Comparison of ENCODE assay signal across 8 cellular contexts in the genomic region with DNA sequence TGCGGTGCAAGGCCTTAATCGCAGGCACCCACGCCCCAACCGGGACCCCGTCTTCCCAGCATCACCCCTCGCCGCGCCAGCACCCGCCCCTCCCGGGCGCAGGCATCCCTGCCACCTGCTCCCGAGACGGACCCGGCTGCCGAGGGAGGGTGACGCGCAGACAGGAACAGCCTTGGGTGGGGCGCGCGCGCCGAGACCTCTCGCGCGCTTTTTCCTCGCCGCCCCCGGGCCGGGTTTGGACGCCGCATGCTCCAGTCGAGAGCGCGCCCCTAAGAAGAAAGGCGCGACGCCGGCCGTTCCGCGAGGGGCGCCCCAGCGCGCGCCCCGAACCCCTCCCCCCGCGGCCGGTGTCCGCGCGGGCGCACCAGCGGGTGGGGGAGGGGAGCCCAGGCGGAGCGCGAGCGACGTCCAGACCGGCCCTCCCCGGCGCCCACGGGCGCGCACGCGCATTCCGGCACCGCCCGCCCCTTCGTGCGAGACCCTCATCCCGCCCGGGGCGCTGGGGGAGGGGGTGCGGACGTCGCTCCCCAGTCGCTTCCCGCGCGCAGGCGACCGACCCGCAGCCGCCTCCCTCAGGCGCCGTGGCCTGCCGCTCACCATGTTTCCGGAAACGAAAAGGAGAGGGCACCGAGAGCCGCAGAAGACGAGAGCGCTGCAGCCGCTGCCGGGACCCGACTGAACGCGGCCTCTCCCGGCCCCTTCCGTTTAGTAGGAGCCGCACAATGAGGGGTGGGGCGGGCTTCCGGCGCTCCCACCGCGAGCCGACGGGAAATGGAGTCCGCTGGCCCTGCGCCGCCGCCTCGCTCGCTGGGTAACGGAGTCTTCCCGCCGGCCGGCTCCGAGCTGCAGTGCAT. TPM values are rescaled to one million over a fixed set of nuclear protein-coding genes. Genes with fewer than 3 reads are reported as not detected.
DNase-seq lines count a peak whose midpoint lies in the region; ATAC-seq, FAIRE-seq and TF ChIP-seq lines count a peak whose summit lies in the region.

A gene (minus strand): TSS at position 681 of the 854 bp plus-strand sequence. CDS start 81 bp downstream, at position 600.

- no peak for FAIRE-seq in keratinocyte (lab: Jason Lieb, UNC)

- CTCF ChIA-PET in AG04449 (lab: Yijun Ruan, JAX): interaction anchor here (0.6 to 6.0 kb wide), 7 partner anchors 7 to 165 kb away, joined by 3 to 174 read pairs (median 5); a partner anchor contains a TSS

- peak within 1 kb of the TSS; percentile 83 for H3K9ac ChIP-seq in keratinocyte (ENCODE audit: control insufficient read depth, extremely low read depth, insufficient read depth, low read length)

- peak within 1 kb of the TSS; percentile 90 for H3K27ac ChIP-seq in keratinocyte (ENCODE audit: control insufficient read depth, insufficient read depth, low read length)

- no peaks in the 10 kb centered on the region for H3K9me3 ChIP-seq in keratinocyte (ENCODE audit: control insufficient read depth, low read depth, low read length)

- DNase-seq in AG04449 (ENCODE audit: low read depth, low spot score) (peak; percentile 85), NCI-H446 (lab: John Stamatoyannopoulos, UW) (peak; percentile 96 to 99), keratinocyte (ENCODE audit: low read depth, low spot score) (peak; percentile 76)
- peak; percentile 88 to 95 for DNase-seq in central memory CD8-positive, alpha-beta T cell (ENCODE audit: low spot score in 2 of 2)
- DNase-seq in stimulated activated CD4-positive, alpha-beta T cell treated with anti-CD3 and anti-CD28 coated beads, Interleukin-12 subunit alpha, Interleukin-12 subunit beta, amount 100 ng/mL, for 48 hours (ENCODE audit: low read depth in 2 of 3, low spot score in 1 of 3): peak; percentile 91 to 97 (median 97)

- dilution Hi-C loops in keratinocyte (cut with MboI; ENCODE audit: extremely low pct_ligation_motif_present, low sequenced_read_pairs): no loop called here

- peaks cover 65% of the 10 kb centered on the region for H3K4me1 Mint-ChIP-seq in central memory CD8-positive, alpha-beta T cell

- peaks cover 36 to 51% of the 10 kb centered on the region in 2 experiments for H3K36me3 ChIP-seq in keratinocyte (ENCODE audit: control insufficient read depth in 2 of 2, extremely low read depth in 1 of 2, insufficient read depth in 2 of 2, low read length in 2 of 2)

- H3K36me3 Mint-ChIP-seq in central memory CD8-positive, alpha-beta T cell (ENCODE audit: insufficient read depth): peaks cover 63% of the 10 kb centered on the region

- no peaks in the 10 kb centered on the region for H3K27me3 ChIP-seq in keratinocyte (ENCODE audit: control insufficient read depth, extremely low read depth, insufficient read depth, low read length)

- no peaks in the 10 kb centered on the region for H3K27me3 Mint-ChIP-seq in central memory CD8-positive, alpha-beta T cell

- peaks cover 45% of the 10 kb centered on the region for H4K20me1 ChIP-seq in keratinocyte (ENCODE audit: control insufficient read depth, extremely low read depth, insufficient read depth, low read length)

- H3K4me3 Mint-ChIP-seq in central memory CD8-positive, alpha-beta T cell: peak within 1 kb of the TSS; percentile 88

- H3K4me1 ChIP-seq in keratinocyte (ENCODE audit: control insufficient read depth, extremely low read depth, insufficient read depth, low read length): peaks cover 32% of the 10 kb centered on the region

- peak within 1 kb of the TSS; percentile 90 for H3K27ac Mint-ChIP-seq in central memory CD8-positive, alpha-beta T cell (ENCODE audit: low read depth)

- POLR2A ChIA-PET in AG04449 (lab: Yijun Ruan, JAX): interaction anchor here (0.6 to 5.2 kb wide), 22 partner anchors 8 to 243 kb away, joined by 3 to 103 read pairs (median 4); a partner anchor contains a TSS

- TF ChIP-seq CTCF in AG04449 (IDR thresholded peaks at IDR 0.05; ENCODE audit: insufficient read depth, low read length, missing control alignments) (no peak), keratinocyte (optimal IDR thresholded peaks at IDR 0.05 in 1 of 3, IDR thresholded peaks at IDR 0.05 in 1 of 3, conservative IDR thresholded peaks at IDR 0.05 in 1 of 3; ENCODE audit: extremely low read depth in 1 of 3, insufficient read depth in 2 of 3, low read length in 3 of 3) (no peak)

- H3K79me2 ChIP-seq in keratinocyte (ENCODE audit: control insufficient read depth, insufficient read depth, low read length): peaks cover 64% of the 10 kb centered on the region

- H3K4me3 ChIP-seq in AG04449 (ENCODE audit: low read depth, low read length) (peak within 1 kb of the TSS; percentile 95), keratinocyte (ENCODE audit: control insufficient read depth in 2 of 3, extremely low read depth in 1 of 3, insufficient read depth in 2 of 3, low read depth in 1 of 3, low read length in 3 of 3) (peak within 1 kb of the TSS; percentile 83 to 96 (median 91))

- peak; percentile 48 for ATAC-seq in GM18907 (IDR thresholded peaks at IDR 0.05; ENCODE audit: unreplicated experiment)
- ATAC-seq in HG03159 (IDR thresholded peaks at IDR 0.05; ENCODE audit: unreplicated experiment): peak; percentile 45
- peak; percentile 76 for ATAC-seq in activated CD4-positive, CD25-positive, alpha-beta regulatory T cell treated with anti-CD3 and anti-CD28 coated beads, Interleukin-2, amount 50 U/mL, for 24 hours
- peak; percentile 58 for ATAC-seq in central memory CD8-positive, alpha-beta T cell (replicated peaks; ENCODE audit: extremely low read depth, poor library complexity, severe bottlenecking)

- H2AFZ ChIP-seq in keratinocyte (ENCODE audit: control insufficient read depth, low read length): peak within 1 kb of the TSS; percentile 71

- no peaks in the 10 kb centered on the region for H3K9me3 Mint-ChIP-seq in central memory CD8-positive, alpha-beta T cell

- H3K4me2 ChIP-seq in keratinocyte (ENCODE audit: control insufficient read depth, extremely low read depth, insufficient read depth, low read depth, low read length): peak within 1 kb of the TSS; percentile 100

- peaks cover 7% of the 10 kb centered on the region for H3K9me1 ChIP-seq in keratinocyte (ENCODE audit: control insufficient read depth, extremely low read depth, insufficient read depth, low read length)

RNA-seq across cellular contexts. Expression of the gene that starts here (rescaled TPM):
- 571 to 1,860 TPM (median 1,236 TPM) in 3 replicates for polyA plus RNA-seq in keratinocyte
- polyA plus RNA-seq in keratinocyte (2011; ENCODE audit: low read depth): 666 TPM
- 1,327 and 1,969 TPM in 2 replicates for polyA plus RNA-seq in keratinocyte (2011; cell fraction: cytosol; rRNA removed)
- polyA plus RNA-seq in keratinocyte (2011; cell fraction: nucleus; rRNA removed): 923 and 954 TPM in 2 replicates
- 653 and 1,356 TPM in 2 replicates for polyA plus RNA-seq in keratinocyte (2012; ENCODE audit: low replicate concordance)
- 1,488 to 1,745 TPM (median 1,639 TPM) in 3 replicates for polyA minus RNA-seq in keratinocyte
- 1,134 TPM for polyA minus RNA-seq in keratinocyte (2011; cell fraction: cytosol; rRNA and poly(A)+ RNA removed)
- 407 and 633 TPM in 2 replicates for polyA minus RNA-seq in keratinocyte (2011; cell fraction: nucleus; rRNA and poly(A)+ RNA removed)

Comparison
In these comparisons a context has a peak if more than half of its experiments do, and no peak if none do; other contexts are left out.
1. Peak in every context shown above with its lines: DNase-seq, ATAC-seq, H3K4me3 ChIP-seq and H3K27ac ChIP-seq.